Comparison of ENCODE assay signal across 1 cellular context in genomic region chr1:244444854-244445253, GRCh38.
TF ChIP-seq lines count a peak whose summit lies in the region.

No MANE protein-coding gene starts in this region.

TF ChIP-seq in GM12878, 131 proteins besides CTCF, POLR2A, EP300 and RAD21 (continued from another document):
- TF ChIP-seq, protein P1, sequence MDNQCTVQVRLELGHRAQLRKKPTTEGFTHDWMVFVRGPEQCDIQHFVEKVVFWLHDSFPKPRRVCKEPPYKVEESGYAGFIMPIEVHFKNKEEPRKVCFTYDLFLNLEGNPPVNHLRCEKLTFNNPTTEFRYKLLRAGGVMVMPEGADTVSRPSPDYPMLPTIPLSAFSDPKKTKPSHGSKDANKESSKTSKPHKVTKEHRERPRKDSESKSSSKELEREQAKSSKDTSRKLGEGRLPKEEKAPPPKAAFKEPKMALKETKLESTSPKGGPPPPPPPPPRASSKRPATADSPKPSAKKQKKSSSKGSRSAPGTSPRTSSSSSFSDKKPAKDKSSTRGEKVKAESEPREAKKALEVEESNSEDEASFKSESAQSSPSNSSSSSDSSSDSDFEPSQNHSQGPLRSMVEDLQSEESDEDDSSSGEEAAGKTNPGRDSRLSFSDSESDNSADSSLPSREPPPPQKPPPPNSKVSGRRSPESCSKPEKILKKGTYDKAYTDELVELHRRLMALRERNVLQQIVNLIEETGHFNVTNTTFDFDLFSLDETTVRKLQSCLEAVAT (IDR thresholded peaks at IDR 0.05) = no peak
- no peak for TF ChIP-seq KDM1A (IDR thresholded peaks at IDR 0.05; ENCODE audit: borderline replicate concordance)
- no peak for TF ChIP-seq RELA (IDR thresholded peaks at IDR 0.05; ENCODE audit: borderline replicate concordance, partially characterized antibody)
